16 cellular contexts compared by ENCODE assay signal in the genomic region with DNA sequence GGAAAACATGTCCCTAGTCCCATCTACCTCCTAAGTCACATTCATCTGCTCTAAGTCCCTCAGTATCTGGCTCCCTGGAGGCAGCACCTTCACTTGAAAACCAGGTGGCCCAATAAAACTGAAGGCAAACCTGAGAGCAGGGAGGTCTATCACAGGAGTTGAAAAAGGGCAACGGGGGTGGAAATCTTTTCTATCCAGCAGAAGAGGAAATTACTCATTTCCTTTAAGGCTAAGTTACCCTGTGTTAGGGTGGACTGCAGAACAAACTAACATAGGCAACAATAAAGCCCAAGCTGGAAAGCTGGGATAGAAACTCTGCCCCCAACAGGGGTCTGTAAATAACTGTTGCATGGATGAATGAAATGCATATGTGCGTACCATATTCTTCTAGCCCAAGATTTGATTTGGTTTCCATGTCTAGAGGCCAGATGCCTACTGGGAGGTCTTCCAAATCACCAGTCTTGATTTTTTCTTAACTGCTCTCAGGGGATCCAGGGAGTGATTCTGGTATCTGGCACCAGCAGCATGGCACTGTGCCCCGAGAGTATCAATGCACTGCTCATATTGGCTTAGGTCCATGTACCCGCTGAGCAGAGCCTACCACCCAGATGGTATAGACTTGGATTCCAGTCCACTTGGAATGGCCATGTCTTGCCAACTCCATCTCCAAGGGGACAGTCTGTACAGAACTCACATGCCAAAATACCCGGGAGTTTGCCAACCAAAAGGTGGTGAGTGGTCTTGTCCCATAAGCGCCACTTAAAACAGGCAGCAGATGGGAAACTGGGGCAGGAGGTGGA.
DNase-seq lines count a peak whose midpoint lies in the region; ATAC-seq and TF ChIP-seq lines count a peak whose summit lies in the region.
"Had no signal": no experiment of that assay in that cellular context is flagged by ENCODE, and none has a peak within 500 bp of the region (broad histone marks: within the 10 kb centered on the region; RNA-seq: fewer than 3 reads in every experiment).

No MANE protein-coding gene starts in this region.

- TF ChIP-seq EP300 in esophagus muscularis mucosa (IDR thresholded peaks at IDR 0.05), result no peak

- H3K4me3 ChIP-seq in esophagus muscularis mucosa, result no peak overlapping the region
- H3K4me3 ChIP-seq: BLaER1, skin epidermis had no signal

- no peaks in the 10 kb centered on the region for H3K36me3 ChIP-seq in esophagus muscularis mucosa
- H3K36me3 ChIP-seq: BLaER1 had no signal

- no peaks in the 10 kb centered on the region for H3K9me3 ChIP-seq in esophagus muscularis mucosa
- H3K9me3 ChIP-seq: BLaER1 had no signal

- peaks cover 15 to 35% (median 32%) of the 10 kb centered on the region in 4 donors for H3K4me1 ChIP-seq in esophagus muscularis mucosa
- H3K4me1 ChIP-seq: BLaER1 had no signal

- TF ChIP-seq POLR2A in esophagus muscularis mucosa (IDR thresholded peaks at IDR 0.05; ENCODE audit: low read depth), result no peak

- DNase-seq in Daoy (ENCODE audit: low read depth) (peak; percentile 32), NCI-H2029 (lab: John Stamatoyannopoulos, UW) (peak; percentile 68), lung microvascular endothelial cell (ENCODE audit: low read depth in 2 of 2) (peak; percentile 69 to 76), esophagus muscularis mucosa (ENCODE audit: extremely low spot score) (no peak), NCI-H187 treated with DMSO at 0.1 percent for 48 hours (lab: John Stamatoyannopoulos, UW) (no peak)
- DNase-seq: activated naive CD8-positive, alpha-beta T cell treated with anti-CD3 and anti-CD28 coated beads for 36 hours; activated T-cell treated with anti-CD3 and anti-CD28 coated beads for 4 hours; foreskin fibroblast; mesendoderm; OCI-M1; stimulated activated naive CD8-positive, alpha-beta T cell treated with anti-CD3 and anti-CD28 coated beads, Interleukin-15, amount 100 ng/mL, for 72 hours had no signal

- no peak for TF ChIP-seq CTCF in esophagus muscularis mucosa (IDR thresholded peaks at IDR 0.05)

- intact Hi-C loops in esophagus muscularis mucosa (cut with DNase I), result no loop called here

- no peaks in the 10 kb centered on the region for H3K27me3 ChIP-seq in esophagus muscularis mucosa
- H3K27me3 ChIP-seq: BLaER1 had no signal

- 71% methylated on average over 5 of the region's 6 CpGs for WGBS in esophagus muscularis mucosa

- H3K27ac ChIP-seq in esophagus muscularis mucosa (replicated peaks in 1 of 4), result no peak overlapping the region
- H3K27ac ChIP-seq: BLaER1, skin epidermis had no signal

- peak; percentile 2; the same call in 1 of the 3 replicates for ATAC-seq in SK-N-SH treated with all-trans-retinoic acid at 6 μM for 48 hours
- ATAC-seq in HG02870 (IDR thresholded peaks at IDR 0.05; ENCODE audit: unreplicated experiment), result no peak
- ATAC-seq in GM18870 (IDR thresholded peaks at IDR 0.05; ENCODE audit: unreplicated experiment), result no peak
- ATAC-seq: stimulated activated naive CD8-positive, alpha-beta T cell treated with anti-CD3 and anti-CD28 coated beads, Interleukin-15, amount 100 ng/mL, for 72 hours had no signal

TF ChIP-seq in SK-N-SH treated with all-trans-retinoic acid at 6 μM for 48 hours, 23 proteins besides CTCF, POLR2A, EP300 and RAD21:
- TF ChIP-seq TOX (CRISPR knock-in tag; IDR thresholded peaks at IDR 0.05; ENCODE audit: borderline replicate concordance) (no peak), RARB (CRISPR knock-in tag; IDR thresholded peaks at IDR 0.05) (no peak), TCF4 (CRISPR knock-in tag; IDR thresholded peaks at IDR 0.05; ENCODE audit: borderline replicate concordance) (no peak), ZNF70 (CRISPR knock-in tag; IDR thresholded peaks at IDR 0.05) (no peak), ZC3H10 (CRISPR knock-in tag; IDR thresholded peaks at IDR 0.05) (no peak), ESRRG (CRISPR knock-in tag; IDR thresholded peaks at IDR 0.05) (no peak), ISL1 (CRISPR knock-in tag; IDR thresholded peaks at IDR 0.05) (no peak), OSR1 (CRISPR knock-in tag; IDR thresholded peaks at IDR 0.05) (no peak), GLIS3 (CRISPR knock-in tag; IDR thresholded peaks at IDR 0.05) (no peak), PPARA (CRISPR knock-in tag; IDR thresholded peaks at IDR 0.05; ENCODE audit: borderline replicate concordance) (no peak), ZNF565 (CRISPR knock-in tag; conservative IDR thresholded peaks at IDR 0.05; ENCODE audit: low read depth) (no peak), SNAI2 (CRISPR knock-in tag; IDR thresholded peaks at IDR 0.05) (no peak), ZFP3 (CRISPR knock-in tag; IDR thresholded peaks at IDR 0.05) (no peak), ARNTL (CRISPR knock-in tag; IDR thresholded peaks at IDR 0.05; ENCODE audit: borderline replicate concordance, low read depth) (no peak)
- TF ChIP-seq, protein P1, sequence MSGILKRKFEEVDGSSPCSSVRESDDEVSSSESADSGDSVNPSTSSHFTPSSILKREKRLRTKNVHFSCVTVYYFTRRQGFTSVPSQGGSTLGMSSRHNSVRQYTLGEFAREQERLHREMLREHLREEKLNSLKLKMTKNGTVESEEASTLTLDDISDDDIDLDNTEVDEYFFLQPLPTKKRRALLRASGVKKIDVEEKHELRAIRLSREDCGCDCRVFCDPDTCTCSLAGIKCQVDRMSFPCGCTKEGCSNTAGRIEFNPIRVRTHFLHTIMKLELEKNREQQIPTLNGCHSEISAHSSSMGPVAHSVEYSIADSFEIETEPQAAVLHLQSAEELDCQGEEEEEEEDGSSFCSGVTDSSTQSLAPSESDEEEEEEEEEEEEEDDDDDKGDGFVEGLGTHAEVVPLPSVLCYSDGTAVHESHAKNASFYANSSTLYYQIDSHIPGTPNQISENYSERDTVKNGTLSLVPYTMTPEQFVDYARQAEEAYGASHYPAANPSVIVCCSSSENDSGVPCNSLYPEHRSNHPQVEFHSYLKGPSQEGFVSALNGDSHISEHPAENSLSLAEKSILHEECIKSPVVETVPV (CRISPR knock-in tag; IDR thresholded peaks at IDR 0.05), result no peak
- TF ChIP-seq, protein P2, sequence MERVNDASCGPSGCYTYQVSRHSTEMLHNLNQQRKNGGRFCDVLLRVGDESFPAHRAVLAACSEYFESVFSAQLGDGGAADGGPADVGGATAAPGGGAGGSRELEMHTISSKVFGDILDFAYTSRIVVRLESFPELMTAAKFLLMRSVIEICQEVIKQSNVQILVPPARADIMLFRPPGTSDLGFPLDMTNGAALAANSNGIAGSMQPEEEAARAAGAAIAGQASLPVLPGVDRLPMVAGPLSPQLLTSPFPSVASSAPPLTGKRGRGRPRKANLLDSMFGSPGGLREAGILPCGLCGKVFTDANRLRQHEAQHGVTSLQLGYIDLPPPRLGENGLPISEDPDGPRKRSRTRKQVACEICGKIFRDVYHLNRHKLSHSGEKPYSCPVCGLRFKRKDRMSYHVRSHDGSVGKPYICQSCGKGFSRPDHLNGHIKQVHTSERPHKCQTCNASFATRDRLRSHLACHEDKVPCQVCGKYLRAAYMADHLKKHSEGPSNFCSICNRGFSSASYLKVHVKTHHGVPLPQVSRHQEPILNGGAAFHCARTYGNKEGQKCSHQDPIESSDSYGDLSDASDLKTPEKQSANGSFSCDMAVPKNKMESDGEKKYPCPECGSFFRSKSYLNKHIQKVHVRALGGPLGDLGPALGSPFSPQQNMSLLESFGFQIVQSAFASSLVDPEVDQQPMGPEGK (CRISPR knock-in tag; IDR thresholded peaks at IDR 0.05; ENCODE audit: borderline replicate concordance), result no peak
- TF ChIP-seq, protein P3, sequence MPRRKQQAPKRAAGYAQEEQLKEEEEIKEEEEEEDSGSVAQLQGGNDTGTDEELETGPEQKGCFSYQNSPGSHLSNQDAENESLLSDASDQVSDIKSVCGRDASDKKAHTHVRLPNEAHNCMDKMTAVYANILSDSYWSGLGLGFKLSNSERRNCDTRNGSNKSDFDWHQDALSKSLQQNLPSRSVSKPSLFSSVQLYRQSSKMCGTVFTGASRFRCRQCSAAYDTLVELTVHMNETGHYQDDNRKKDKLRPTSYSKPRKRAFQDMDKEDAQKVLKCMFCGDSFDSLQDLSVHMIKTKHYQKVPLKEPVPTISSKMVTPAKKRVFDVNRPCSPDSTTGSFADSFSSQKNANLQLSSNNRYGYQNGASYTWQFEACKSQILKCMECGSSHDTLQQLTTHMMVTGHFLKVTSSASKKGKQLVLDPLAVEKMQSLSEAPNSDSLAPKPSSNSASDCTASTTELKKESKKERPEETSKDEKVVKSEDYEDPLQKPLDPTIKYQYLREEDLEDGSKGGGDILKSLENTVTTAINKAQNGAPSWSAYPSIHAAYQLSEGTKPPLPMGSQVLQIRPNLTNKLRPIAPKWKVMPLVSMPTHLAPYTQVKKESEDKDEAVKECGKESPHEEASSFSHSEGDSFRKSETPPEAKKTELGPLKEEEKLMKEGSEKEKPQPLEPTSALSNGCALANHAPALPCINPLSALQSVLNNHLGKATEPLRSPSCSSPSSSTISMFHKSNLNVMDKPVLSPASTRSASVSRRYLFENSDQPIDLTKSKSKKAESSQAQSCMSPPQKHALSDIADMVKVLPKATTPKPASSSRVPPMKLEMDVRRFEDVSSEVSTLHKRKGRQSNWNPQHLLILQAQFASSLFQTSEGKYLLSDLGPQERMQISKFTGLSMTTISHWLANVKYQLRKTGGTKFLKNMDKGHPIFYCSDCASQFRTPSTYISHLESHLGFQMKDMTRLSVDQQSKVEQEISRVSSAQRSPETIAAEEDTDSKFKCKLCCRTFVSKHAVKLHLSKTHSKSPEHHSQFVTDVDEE (CRISPR knock-in tag; IDR thresholded peaks at IDR 0.05), result no peak

Comparison
In these comparisons a context has a peak if more than half of its experiments do, and no peak if none do; other contexts are left out.
1. DNase-seq: peak in Daoy (single experiment), NCI-H2029 (single experiment) and lung microvascular endothelial cell (2 of 2); none in esophagus muscularis mucosa (single experiment) and NCI-H187 treated with DMSO at 0.1 percent for 48 hours (single experiment).